Comparison of ENCODE assay signal across 12 cellular contexts in genomic region chr5:180673371-180674252, GRCh38. TPM values are rescaled to one million over a fixed set of nuclear protein-coding genes. Genes with fewer than 3 reads are reported as not detected.
A peak's percentile ranks its signal among the peaks of the same experiment; 100 is the strongest.
DNase-seq lines count a peak whose midpoint lies in the region; ATAC-seq and TF ChIP-seq lines count a peak whose summit lies in the region.
"Had no signal": no experiment of that assay in that cellular context is flagged by ENCODE, and none has a peak within 500 bp of the region (broad histone marks: within the 10 kb centered on the region; RNA-seq: fewer than 3 reads in every experiment).

No MANE protein-coding gene starts in this region.

- H3K4me3 Mint-ChIP-seq in H9 (peak overlapping the region; percentile 50 to 72), endothelial cell (ENCODE audit: unreplicated experiment) (no peak overlapping the region), nephron progenitor cell (peak overlapping the region; percentile 75)

- no peak overlapping the region for H3T11ph ChIP-seq in H9 (ENCODE audit: low read length)

- H4K91ac ChIP-seq in H9 (ENCODE audit: insufficient read length, low read depth, low read length), result no peak overlapping the region

- H3K56ac ChIP-seq in H9 (ENCODE audit: insufficient read length, low read depth, low read length), result no peak overlapping the region

- H3K23me2 ChIP-seq in H9 (ENCODE audit: insufficient read length, low read depth, low read length, poor library complexity, severe bottlenecking), result peaks cover 10% of the 10 kb centered on the region

- WGBS in H9 (ENCODE audit: extremely low coverage, insufficient read length, low lambda C conversion rate), result no CpG with 5 or more reads among the region's 77 CpGs

- no peaks in the 10 kb centered on the region for H3K9me3 ChIP-seq in A673 (ENCODE audit: low read depth, low read length, poor library complexity, severe bottlenecking)
- H3K9me3 ChIP-seq in H9 (ENCODE audit: control insufficient read depth, low read depth, low read length), result no peaks in the 10 kb centered on the region
- H3K9me3 ChIP-seq: tibial artery had no signal

- H4K20me1 ChIP-seq in H9 (ENCODE audit: control insufficient read depth, insufficient read depth, insufficient read length), result no peaks in the 10 kb centered on the region
- H4K20me1 ChIP-seq: BLaER1 treated with 17β-estradiol and CSF1 and Interleukin-3, amounts not matched to agents 10 nM and 100 nM had no signal

- H3K9me3 Mint-ChIP-seq in H9, result no peaks in the 10 kb centered on the region; a peak in 1 of 5 replicates
- no peaks in the 10 kb centered on the region for H3K9me3 Mint-ChIP-seq in endothelial cell (ENCODE audit: unreplicated experiment)
- no peaks in the 10 kb centered on the region for H3K9me3 Mint-ChIP-seq in nephron progenitor cell

- H2AFZ ChIP-seq in H9 (ENCODE audit: low read length), result no peak overlapping the region

- H3K4me2 ChIP-seq in H9 (ENCODE audit: insufficient read depth, insufficient read length, low read length), result peak overlapping the region; percentile 46
- H3K4me2 ChIP-seq: BLaER1 treated with 17β-estradiol and CSF1 and Interleukin-3, amounts not matched to agents 10 nM and 100 nM had no signal

- H3K14ac ChIP-seq in H9 (ENCODE audit: insufficient read depth, low read length), result no peak overlapping the region

- no peak for TF ChIP-seq CTCF in A673 (conservative IDR thresholded peaks at IDR 0.05; ENCODE audit: low read depth, low read length)
- TF ChIP-seq CTCF in H9 (conservative IDR thresholded peaks at IDR 0.05), result peak; percentile 42; the same call in 1 of the 3 replicates
- TF ChIP-seq CTCF in endothelial cell (IDR thresholded peaks at IDR 0.05; ENCODE audit: unreplicated experiment), result peak; percentile 24
- peak; percentile 17 for TF ChIP-seq CTCF in nephron progenitor cell (IDR thresholded peaks at IDR 0.05)

- no peak overlapping the region for H2BK12ac ChIP-seq in H9 (ENCODE audit: insufficient read length, low read depth, low read length)

- H4K8ac ChIP-seq in H9 (replicated peaks; ENCODE audit: insufficient read length, low read depth, low read length), result no peak overlapping the region

- H3K18ac ChIP-seq in H9 (ENCODE audit: insufficient read length, low read depth, low read length), result no peak overlapping the region

- peak overlapping the region; percentile 19 for H3K4me3 ChIP-seq in A673 (ENCODE audit: low read depth, low read length, poor library complexity, severe bottlenecking)
- H3K4me3 ChIP-seq: tibial artery had no signal

- H3K9ac ChIP-seq in H9 (ENCODE audit: extremely low read depth, insufficient read length, low read length), result no peak overlapping the region
- H3K9ac ChIP-seq: BLaER1 treated with 17β-estradiol and CSF1 and Interleukin-3, amounts not matched to agents 10 nM and 100 nM had no signal

- H3K27me3 ChIP-seq in A673 (replicated peaks; ENCODE audit: insufficient read depth, low read depth, low read length, poor library complexity) (peaks cover 15% of the 10 kb centered on the region), H9 (ENCODE audit: insufficient read depth, low read length) (peaks cover 8% of the 10 kb centered on the region; the same call in 1 of the 2 replicates)

- H3K27me3 Mint-ChIP-seq in H9 (ENCODE audit: low read depth), result peaks cover 59% of the 10 kb centered on the region
- peaks cover 16% of the 10 kb centered on the region for H3K27me3 Mint-ChIP-seq in endothelial cell (ENCODE audit: unreplicated experiment)
- peaks cover 78% of the 10 kb centered on the region for H3K27me3 Mint-ChIP-seq in nephron progenitor cell (ENCODE audit: low read depth, poor library complexity)

- no peaks in the 10 kb centered on the region; a peak in 1 of 7 replicates for H3K36me3 Mint-ChIP-seq in H9 (ENCODE audit: insufficient read depth in 1 of 3, low read depth in 3 of 3)
- H3K36me3 Mint-ChIP-seq in endothelial cell (ENCODE audit: low read depth, unreplicated experiment), result peaks cover under 1% of the 10 kb centered on the region
- no peaks in the 10 kb centered on the region for H3K36me3 Mint-ChIP-seq in nephron progenitor cell (ENCODE audit: low read depth)

- no TSS peak for BruUV-seq in A673 (replicated peaks; lab: Mats Ljungman, UMichigan)

- no peak overlapping the region for H2BK5ac ChIP-seq in H9 (ENCODE audit: insufficient read length, low read length)

- H2AK5ac ChIP-seq in H9 (ENCODE audit: insufficient read length, low read length), result no peak overlapping the region

- H3K79me2 ChIP-seq in H9 (ENCODE audit: insufficient read depth, low read length), result no peaks in the 10 kb centered on the region

- H3K27ac Mint-ChIP-seq in H9, result peak overlapping the region in 1 of 3 experiments; percentile 29; a peak in 1 of 7 replicates
- H3K27ac Mint-ChIP-seq in endothelial cell (ENCODE audit: unreplicated experiment), result no peak overlapping the region
- no peak overlapping the region for H3K27ac Mint-ChIP-seq in nephron progenitor cell

- POLR2A ChIA-PET in A673 (lab: Charles Lee; ENCODE audit: low non-redundant PET), result no interaction called here

- no peak overlapping the region for H2BK15ac ChIP-seq in H9 (ENCODE audit: low read depth, low read length)

- no peak for ATAC-seq in HG03097 (IDR thresholded peaks at IDR 0.05; ENCODE audit: low FRiP score, unreplicated experiment)

- no peak overlapping the region for H2BK120ac ChIP-seq in H9 (ENCODE audit: low read depth, low read length, poor library complexity, severe bottlenecking)

- DNase-seq in A673 (ENCODE audit: low spot score) (no peak), H9 (peak; percentile 62), endothelial cell (ENCODE audit: low spot score) (peak; percentile 38), nephron progenitor cell (peak; percentile 44), hepatic stellate cell (ENCODE audit: low spot score) (no peak), GM19240 (ENCODE audit: insufficient read length, low spot score) (no peak)
- no peak for DNase-seq in stimulated activated CD4-positive, alpha-beta T cell treated with anti-CD3 and anti-CD28 coated beads, Interleukin-2, amount 100 ng/mL, for 24 hours
- DNase-seq: KBM-7, T-helper 9 cell, tibial artery had no signal

- H3K4me1 ChIP-seq in A673 (ENCODE audit: insufficient read depth, low read length, poor library complexity, severe bottlenecking), result no peaks in the 10 kb centered on the region
- no peaks in the 10 kb centered on the region for H3K4me1 ChIP-seq in H9 (ENCODE audit: insufficient read depth, low read length)

- H3K79me1 ChIP-seq in H9 (ENCODE audit: insufficient read depth, low read depth, low read length, poor library complexity, severe bottlenecking), result no peaks in the 10 kb centered on the region

- H3K4me1 Mint-ChIP-seq in H9 (peaks cover 3 to 5% of the 10 kb centered on the region in 2 experiments; a peak in 2 of 4 replicates), endothelial cell (ENCODE audit: unreplicated experiment) (peaks cover 23% of the 10 kb centered on the region), nephron progenitor cell (peaks cover 13% of the 10 kb centered on the region)

- H3K23ac ChIP-seq in H9 (ENCODE audit: insufficient read length, low read depth, low read length), result no peak overlapping the region

- H3K36me3 ChIP-seq in A673 (ENCODE audit: insufficient read depth, low read length, poor library complexity, severe bottlenecking), result no peaks in the 10 kb centered on the region
- H3K36me3 ChIP-seq: BLaER1 treated with 17β-estradiol and CSF1 and Interleukin-3, amounts not matched to agents 10 nM and 100 nM; tibial artery had no signal

- intact Hi-C loops in A673 (cut with micrococcal nuclease; ENCODE audit: unreplicated experiment), result no loop called here

- CTCF ChIA-PET in A673 (lab: Charles Lee), result no interaction called here

- H3K27ac ChIP-seq in A673 (ENCODE audit: low read depth, low read length, poor library complexity, severe bottlenecking) (no peak overlapping the region), H9 (ENCODE audit: insufficient read length, low read depth, low read length) (no peak overlapping the region)
- H3K27ac ChIP-seq: BLaER1 treated with 17β-estradiol and CSF1 and Interleukin-3, amounts not matched to agents 10 nM and 100 nM; tibial artery had no signal

- H2BK20ac ChIP-seq in H9 (ENCODE audit: low read depth, low read length, poor library complexity, severe bottlenecking), result no peak overlapping the region

- no peak overlapping the region for H4K5ac ChIP-seq in H9 (ENCODE audit: insufficient read length, low read depth, low read length)

- H3K4ac ChIP-seq in H9 (ENCODE audit: low read depth, low read length), result no peak overlapping the region

RNA-seq across cellular contexts. Expression of gene FLT4, which starts 24.2 kb away (rescaled TPM):
- 8.6 and 10.1 TPM in 2 replicates for total RNA-seq in A673 (2021)
- 6.1 and 6.3 TPM in 2 replicates for total RNA-seq in H9 (2021)
- 541 TPM for total RNA-seq in endothelial cell (ENCODE audit: unreplicated experiment)

Comparison
In these comparisons a context has a peak if more than half of its experiments do, and no peak if none do; other contexts are left out.
1. DNase-seq: peak in H9 (single experiment), endothelial cell (single experiment) and nephron progenitor cell (single experiment); none in A673 (single experiment), hepatic stellate cell (single experiment), GM19240 (single experiment) and stimulated activated CD4-positive, alpha-beta T cell treated with anti-CD3 and anti-CD28 coated beads, Interleukin-2, amount 100 ng/mL, for 24 hours (0 of 2).
2. RNA of gene FLT4, which starts 24.2 kb away (total RNA-seq): 541 TPM in endothelial cell (single experiment); 8.6 to 10.1 TPM in A673 and 6.1 to 6.3 TPM in H9; every median in the first group is over 10 times any median in the second.